21 cellular contexts compared by ENCODE assay signal in genomic region chr14:99461411-99461810, GRCh38. TPM values are rescaled to one million over a fixed set of nuclear protein-coding genes. Genes with fewer than 3 reads are reported as not detected.
DNase-seq lines count a peak whose midpoint lies in the region; ATAC-seq and TF ChIP-seq lines count a peak whose summit lies in the region.
"Had no signal": no experiment of that assay in that cellular context is flagged by ENCODE, and none has a peak within 500 bp of the region (broad histone marks: within the 10 kb centered on the region; RNA-seq: fewer than 3 reads in every experiment).

No MANE protein-coding gene starts in this region.

- H3K27ac ChIP-seq in GM23248, result no peak overlapping the region
- 0 out of 2 replicates have a peak overlapping the region, but pooled peaks have one; percentile 21 for H3K27ac ChIP-seq in SK-N-MC
- H3K27ac ChIP-seq in epithelial cell of prostate, result peak overlapping the region; percentile 38
- H3K27ac ChIP-seq in esophagus muscularis mucosa (replicated peaks in 1 of 4), result no peak overlapping the region
- H3K27ac ChIP-seq: A549; BLaER1 treated with 17β-estradiol and CSF1 and Interleukin-3, amounts not matched to agents 10 nM and 100 nM; HL-60; RWPE1 had no signal

- no peak overlapping the region for H3K4me3 Mint-ChIP-seq in natural killer cell treated with Interleukin-12 subunit alpha and Interleukin-12 subunit beta and Interleukin-15 and Interleukin-18, amount 100 ng/mL, for 72 hours
- H3K4me3 Mint-ChIP-seq: CD4-positive, alpha-beta T cell had no signal

- H3K27me3 ChIP-seq in GM23248 (replicated peaks; ENCODE audit: insufficient read depth) (no peaks in the 10 kb centered on the region), esophagus muscularis mucosa (no peaks in the 10 kb centered on the region)
- H3K27me3 ChIP-seq: BLaER1 treated with 17β-estradiol and CSF1 and Interleukin-3, amounts not matched to agents 10 nM and 100 nM had no signal

- H3K4me1 ChIP-seq in GM23248 (ENCODE audit: insufficient read depth) (no peaks in the 10 kb centered on the region), esophagus muscularis mucosa (no peaks in the 10 kb centered on the region)
- H3K4me1 ChIP-seq: A549 had no signal

- H3K9me3 ChIP-seq in GM23248 (ENCODE audit: low read depth), result no peaks in the 10 kb centered on the region
- no peaks in the 10 kb centered on the region for H3K9me3 ChIP-seq in SK-N-MC (ENCODE audit: low read depth, low read length)
- H3K9me3 ChIP-seq in esophagus muscularis mucosa, result no peaks in the 10 kb centered on the region
- H3K9me3 ChIP-seq: A549; BLaER1 treated with 17β-estradiol and CSF1 and Interleukin-3, amounts not matched to agents 10 nM and 100 nM had no signal

- no peaks in the 10 kb centered on the region for H3K27me3 Mint-ChIP-seq in natural killer cell treated with Interleukin-12 subunit alpha and Interleukin-12 subunit beta and Interleukin-15 and Interleukin-18, amount 100 ng/mL, for 72 hours
- H3K27me3 Mint-ChIP-seq: CD4-positive, alpha-beta T cell had no signal

- 90% methylated on average over 4 of the region's 4 CpGs for WGBS in GM23248 (ENCODE audit: low coverage in 1 of 2, low lambda C conversion rate in 2 of 2, missing lambda C conversion rate in 2 of 2), 2 experiments
- WGBS in esophagus muscularis mucosa, result 89% methylated on average over 4 of the region's 4 CpGs

- TF ChIP-seq CTCF in esophagus muscularis mucosa (IDR thresholded peaks at IDR 0.05), result no peak

- H2AFZ ChIP-seq in GM23248, result no peak overlapping the region

- no peaks in the 10 kb centered on the region for H3K9me3 Mint-ChIP-seq in natural killer cell treated with Interleukin-12 subunit alpha and Interleukin-12 subunit beta and Interleukin-15 and Interleukin-18, amount 100 ng/mL, for 72 hours
- H3K9me3 Mint-ChIP-seq: CD4-positive, alpha-beta T cell had no signal

- H4K20me1 ChIP-seq in GM23248 (ENCODE audit: insufficient read depth), result no peaks in the 10 kb centered on the region

- no peaks in the 10 kb centered on the region for H3K9me2 ChIP-seq in GM23248 (ENCODE audit: insufficient read depth)

- DNase-seq in GM23248 (no peak), SK-N-MC (ENCODE audit: low read depth, low spot score) (no peak), epithelial cell of prostate (ENCODE audit: low read depth, low spot score) (no peak), esophagus muscularis mucosa (ENCODE audit: extremely low spot score) (no peak), activated T-cell treated with anti-CD3 and anti-CD28 coated beads for 4 hours (no peak), NCI-H345 treated with DMSO at 0.1 percent for 48 hours (lab: John Stamatoyannopoulos, UW; ENCODE audit: unreplicated experiment) (no peak)
- DNase-seq in natural killer cell treated with Interleukin-12 subunit alpha and Interleukin-12 subunit beta and Interleukin-15 and Interleukin-18, amount 100 ng/mL, for 72 hours (ENCODE audit: low spot score), result no peak
- DNase-seq: AML-193; CD4-positive, alpha-beta T cell; DMS53; NCI-H1092 treated with DMSO at 0.1 percent for 48 hours; NCI-H1436; NCI-H187 treated with DMSO at 0.1 percent for 48 hours; NCI-H2227 treated with DMSO at 0.1 percent for 48 hours; NCI-H510A; NCI-H69; SHP77 had no signal

- H3K9ac ChIP-seq in GM23248, result no peak overlapping the region
- H3K9ac ChIP-seq in SK-N-MC (ENCODE audit: insufficient read length), result no peak overlapping the region
- H3K9ac ChIP-seq: BLaER1 treated with 17β-estradiol and CSF1 and Interleukin-3, amounts not matched to agents 10 nM and 100 nM had no signal

- H3K4me1 Mint-ChIP-seq in natural killer cell treated with Interleukin-12 subunit alpha and Interleukin-12 subunit beta and Interleukin-15 and Interleukin-18, amount 100 ng/mL, for 72 hours (ENCODE audit: low read depth in 2 of 2), result peaks cover 43 to 51% of the 10 kb centered on the region in 2 donors

- peaks cover 8% of the 10 kb centered on the region; the same call in 1 of the 2 replicates for H3F3A ChIP-seq in GM23248 (ENCODE audit: insufficient read depth)

- H3K36me3 ChIP-seq in GM23248 (ENCODE audit: low read depth), result peaks cover 37% of the 10 kb centered on the region
- H3K36me3 ChIP-seq in SK-N-MC (ENCODE audit: insufficient read depth, low read length), result peaks cover 68% of the 10 kb centered on the region
- peaks cover 23 to 88% (median 74%) of the 10 kb centered on the region in 4 donors for H3K36me3 ChIP-seq in esophagus muscularis mucosa

- no peak overlapping the region for H3K4me3 ChIP-seq in GM23248
- H3K4me3 ChIP-seq in SK-N-MC, result no peak overlapping the region
- H3K4me3 ChIP-seq in esophagus muscularis mucosa, result no peak overlapping the region
- H3K4me3 ChIP-seq: A549; BLaER1 treated with 17β-estradiol and CSF1 and Interleukin-3, amounts not matched to agents 10 nM and 100 nM had no signal

- intact Hi-C loops in esophagus muscularis mucosa (cut with DNase I), result no loop called here

- H3K79me2 ChIP-seq in GM23248 (ENCODE audit: insufficient read depth), result peaks cover 24% of the 10 kb centered on the region

- peak overlapping the region; percentile 6 to 22 for H3K27ac Mint-ChIP-seq in natural killer cell treated with Interleukin-12 subunit alpha and Interleukin-12 subunit beta and Interleukin-15 and Interleukin-18, amount 100 ng/mL, for 72 hours
- H3K27ac Mint-ChIP-seq: CD4-positive, alpha-beta T cell had no signal

- peak overlapping the region; percentile 7 for H3K4me2 ChIP-seq in GM23248 (ENCODE audit: unreplicated experiment)
- H3K4me2 ChIP-seq: A549 had no signal

- TF ChIP-seq POLR2A in esophagus muscularis mucosa (IDR thresholded peaks at IDR 0.05; ENCODE audit: low read depth), result no peak

- TF ChIP-seq EP300 in esophagus muscularis mucosa (IDR thresholded peaks at IDR 0.05), result no peak

- ATAC-seq in natural killer cell treated with Interleukin-12 subunit alpha and Interleukin-12 subunit beta and Interleukin-15 and Interleukin-18, amount 100 ng/mL, for 72 hours, result no peak
- ATAC-seq: A549 had no signal

- peaks cover 39% of the 10 kb centered on the region for H3K36me3 Mint-ChIP-seq in natural killer cell treated with Interleukin-12 subunit alpha and Interleukin-12 subunit beta and Interleukin-15 and Interleukin-18, amount 100 ng/mL, for 72 hours

- in situ Hi-C loops in GM23248 (cut with MboI), result no loop called here

RNA-seq across cellular contexts. Expression of gene SETD3, which starts 19.2 kb away (rescaled TPM):
- total RNA-seq in GM23248 (2014; rRNA removed; shearing (Covaris generic)), result 54.6 and 65.6 TPM in 2 replicates
- 43.3 and 46.9 TPM in 2 replicates for polyA plus RNA-seq in GM23248 (2016; fragmentation: Nextera tagmentation; extraction: Ambion mirVana)
- total RNA-seq in natural killer cell treated with Interleukin-12 subunit alpha and Interleukin-12 subunit beta and Interleukin-15 and Interleukin-18, amount 100 ng/mL, for 72 hours, result 10 to 100 TPM; 80.6 to 96.7 TPM
- 100 to 1,000 TPM; 135 to 170 (median 148) TPM for total RNA-seq in esophagus muscularis mucosa

RNA-seq across cellular contexts. Expression of gene CCNK, which starts 19.8 kb away (rescaled TPM):
- total RNA-seq in GM23248 (2014; rRNA removed; shearing (Covaris generic)), result 4.4 and 20.9 TPM in 2 replicates
- 20.9 and 25.6 TPM in 2 replicates for polyA plus RNA-seq in GM23248 (2016; fragmentation: Nextera tagmentation; extraction: Ambion mirVana)
- 100 to 1,000 TPM in 1 of 2 donors, 10 to 100 TPM in 1; 78.6 to 105 TPM for total RNA-seq in natural killer cell treated with Interleukin-12 subunit alpha and Interleukin-12 subunit beta and Interleukin-15 and Interleukin-18, amount 100 ng/mL, for 72 hours
- 10 to 100 TPM; 10.4 to 21.2 (median 16.5) TPM for total RNA-seq in esophagus muscularis mucosa

Comparison
In these comparisons a context has a peak if more than half of its experiments do, and no peak if none do; other contexts are left out.
1. H3K27ac ChIP-seq: peak in SK-N-MC (single experiment) and epithelial cell of prostate (single experiment); none in GM23248 (single experiment) and esophagus muscularis mucosa (0 of 4).